Comparison of ENCODE assay signal across 12 cellular contexts in the genomic region with DNA sequence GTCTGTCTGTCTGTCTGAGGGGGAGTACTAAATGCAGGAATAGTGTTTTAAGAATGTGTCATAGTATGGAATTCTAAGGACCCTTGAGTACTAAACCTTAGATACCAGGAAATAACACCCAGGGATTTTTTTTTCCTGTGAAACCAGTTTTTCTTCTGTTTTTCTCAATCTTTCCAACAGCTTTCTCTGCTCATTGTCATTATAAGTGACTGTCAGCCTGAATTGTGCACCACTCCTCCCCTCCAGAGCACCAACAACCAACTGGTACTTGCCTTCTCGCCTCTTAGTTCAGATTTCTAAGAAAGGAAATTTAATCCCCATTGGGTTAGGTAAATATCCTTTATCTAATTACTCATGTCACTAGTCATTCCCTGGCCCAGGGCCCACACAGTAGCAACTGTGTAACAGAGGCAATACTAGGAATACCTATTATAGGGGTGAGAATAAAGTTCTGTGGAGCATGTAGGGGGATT.
DNase-seq lines count a peak whose midpoint lies in the region; FAIRE-seq and TF ChIP-seq lines count a peak whose summit lies in the region.
"Had no signal": no experiment of that assay in that cellular context is flagged by ENCODE, and none has a peak within 500 bp of the region (broad histone marks: within the 10 kb centered on the region; RNA-seq: fewer than 3 reads in every experiment).

No MANE protein-coding gene starts in this region.

- H2BK120ac ChIP-seq in mesenchymal stem cell (ENCODE audit: low read depth, low read length), result no peak overlapping the region

- no peak overlapping the region for H3K27ac ChIP-seq in mesenchymal stem cell (ENCODE audit: low read length, poor library complexity, severe bottlenecking)
- H3K27ac ChIP-seq: BLaER1, right lobe of liver had no signal

- WGBS in mesenchymal stem cell, result no CpG with 5 or more reads among the region's 1 CpG

- peaks cover 4% of the 10 kb centered on the region for H3K4me1 ChIP-seq in mesenchymal stem cell (ENCODE audit: control insufficient read depth, insufficient read depth, low read depth, low read length)
- H3K4me1 ChIP-seq: BLaER1, right lobe of liver had no signal

- H3K9me3 ChIP-seq in MG63, result no peaks in the 10 kb centered on the region
- no peaks in the 10 kb centered on the region for H3K9me3 ChIP-seq in mesenchymal stem cell (ENCODE audit: control insufficient read depth, low read length)
- H3K9me3 ChIP-seq: BLaER1, right lobe of liver had no signal

- H4K91ac ChIP-seq in mesenchymal stem cell (ENCODE audit: low read length), result no peak overlapping the region

- H3K18ac ChIP-seq in mesenchymal stem cell (ENCODE audit: low read depth in 1 of 2, low read length in 2 of 2), result no peak overlapping the region

- no peak overlapping the region for H2BK5ac ChIP-seq in mesenchymal stem cell (ENCODE audit: low read depth, low read length, poor library complexity, severe bottlenecking)

- no peak overlapping the region for H3K23ac ChIP-seq in mesenchymal stem cell (ENCODE audit: low read length in 2 of 2)

- TF ChIP-seq POLR2A in GM12892 (IDR thresholded peaks at IDR 0.05; ENCODE audit: low read depth, low read length), result no peak

- H3K4ac ChIP-seq in mesenchymal stem cell (ENCODE audit: low read depth in 1 of 2, low read length in 2 of 2), result no peak overlapping the region

- no peak overlapping the region for H3K4me3 ChIP-seq in MG63
- no peak overlapping the region for H3K4me3 ChIP-seq in astrocyte of the spinal cord (ENCODE audit: low read depth, low read length)
- H3K4me3 ChIP-seq in mesenchymal stem cell (ENCODE audit: insufficient read depth in 1 of 2, low read depth in 1 of 2, low read length in 2 of 2), result no peak overlapping the region
- H3K4me3 ChIP-seq: BLaER1, right lobe of liver had no signal

- no peak for FAIRE-seq in GM12892 (lab: Jason Lieb, UNC)

- H3K27me3 ChIP-seq in MG63, result no peaks in the 10 kb centered on the region
- no peaks in the 10 kb centered on the region for H3K27me3 ChIP-seq in mesenchymal stem cell (ENCODE audit: control insufficient read depth in 1 of 2, insufficient read depth in 1 of 2, low read length in 2 of 2)
- H3K27me3 ChIP-seq: BLaER1, right lobe of liver had no signal

- H3K36me3 ChIP-seq in MG63 (no peaks in the 10 kb centered on the region), mesenchymal stem cell (ENCODE audit: control insufficient read depth in 1 of 2, insufficient read depth in 2 of 2, low read depth in 1 of 2, low read length in 2 of 2) (no peaks in the 10 kb centered on the region)
- H3K36me3 ChIP-seq: BLaER1, right lobe of liver had no signal

- DNase-seq in ELR (ENCODE audit: low read depth), result peak; percentile 42
- DNase-seq in MG63, result peak; percentile 4
- DNase-seq in astrocyte of the spinal cord (ENCODE audit: low read depth, low spot score), result peak; percentile 56
- peak; percentile 58 for DNase-seq in mesenchymal stem cell
- DNase-seq in SHP77 treated with DMSO at 0.1 percent for 48 hours (lab: John Stamatoyannopoulos, UW), result no peak
- no peak for DNase-seq in GM12892 (ENCODE audit: insufficient read length)
- DNase-seq in activated CD4-positive, alpha-beta T cell treated with anti-CD3 and anti-CD28 coated beads, Interleukin-2, amount 50 U/mL, for 48 hours, result no peak
- no peak for DNase-seq in superior temporal gyrus (ENCODE audit: extremely low spot score)
- DNase-seq: activated CD4-positive, alpha-beta T cell treated with anti-CD3 and anti-CD28 coated beads, Interleukin-2, amount 10 ng/mL, durations not matched to agents 24 days and 14 days; right lobe of liver; T-helper 1 cell had no signal

- H2BK15ac ChIP-seq in mesenchymal stem cell (ENCODE audit: low read depth, poor library complexity, severe bottlenecking), result no peak overlapping the region

- H2AFZ ChIP-seq in mesenchymal stem cell (ENCODE audit: low read depth, low read length), result no peak overlapping the region

- no peak overlapping the region for H2AK5ac ChIP-seq in mesenchymal stem cell (ENCODE audit: low read length, severe bottlenecking)

- no peak for TF ChIP-seq CTCF in astrocyte of the spinal cord (IDR thresholded peaks at IDR 0.05; ENCODE audit: low read depth, low read length)

- H4K8ac ChIP-seq in mesenchymal stem cell (ENCODE audit: low read length), result no peak overlapping the region

- in situ Hi-C loops in astrocyte of the spinal cord (cut with HindIII; ENCODE audit: low sequenced_read_pairs), result no loop called here

- H3K4me2 ChIP-seq in mesenchymal stem cell (ENCODE audit: low read length, poor library complexity, severe bottlenecking), result no peak overlapping the region
- H3K4me2 ChIP-seq: BLaER1 had no signal

- H3K79me1 ChIP-seq in mesenchymal stem cell (replicated peaks; ENCODE audit: low read length, poor library complexity, severe bottlenecking), result no peaks in the 10 kb centered on the region

- no peak overlapping the region for H3K14ac ChIP-seq in mesenchymal stem cell (ENCODE audit: low read length in 2 of 2)

- H3K9ac ChIP-seq in mesenchymal stem cell (ENCODE audit: low read length), result no peak overlapping the region
- H3K9ac ChIP-seq: BLaER1 had no signal

- no peak overlapping the region for H2BK12ac ChIP-seq in mesenchymal stem cell (ENCODE audit: low read length in 2 of 2)

Comparison
In these comparisons a context has a peak if more than half of its experiments do, and no peak if none do; other contexts are left out.
1. DNase-seq: peak in ELR (single experiment), MG63 (single experiment), astrocyte of the spinal cord (single experiment) and mesenchymal stem cell (single experiment); none in SHP77 treated with DMSO at 0.1 percent for 48 hours (single experiment), GM12892 (single experiment), activated CD4-positive, alpha-beta T cell treated with anti-CD3 and anti-CD28 coated beads, Interleukin-2, amount 50 U/mL, for 48 hours (0 of 2) and superior temporal gyrus (single experiment).